In genomic region chr3:177263615-177264365, GRCh38 we compare ENCODE assay signal across 13 cellular contexts.
DNase-seq lines count a peak whose midpoint lies in the region; ATAC-seq and TF ChIP-seq lines count a peak whose summit lies in the region.
"Had no signal": no experiment of that assay in that cellular context is flagged by ENCODE, and none has a peak within 500 bp of the region (broad histone marks: within the 10 kb centered on the region; RNA-seq: fewer than 3 reads in every experiment).

No MANE protein-coding gene starts in this region.

- ATAC-seq in HG03175 (IDR thresholded peaks at IDR 0.05; ENCODE audit: unreplicated experiment) (peak; percentile 66), gastrocnemius medialis (peak; percentile 26 to 27)
- ATAC-seq: body of pancreas had no signal

- H3K79me2 ChIP-seq in OCI-LY7 (ENCODE audit: insufficient read depth, low read depth, low read length): no peaks in the 10 kb centered on the region
- H3K79me2 ChIP-seq: hepatocyte had no signal

- H2AFZ ChIP-seq in OCI-LY7 (ENCODE audit: low read length): no peak overlapping the region
- H2AFZ ChIP-seq: hepatocyte had no signal

- no peak for TF ChIP-seq CTCF in astrocyte of the spinal cord (IDR thresholded peaks at IDR 0.05; ENCODE audit: low read depth, low read length)
- no peak for TF ChIP-seq CTCF in gastrocnemius medialis (IDR thresholded peaks at IDR 0.05 in 4 of 5, conservative IDR thresholded peaks at IDR 0.05 in 1 of 5)
- no peak for TF ChIP-seq CTCF in OCI-LY7 (conservative IDR thresholded peaks at IDR 0.05; ENCODE audit: low read length)

- no peaks in the 10 kb centered on the region for H3K9me2 ChIP-seq in OCI-LY7 (ENCODE audit: insufficient read depth, low read length)

- intact Hi-C loops in gastrocnemius medialis (cut with DNase I; ENCODE audit: low total_unique reads): no loop called here
- intact Hi-C loops in OCI-LY7 (cut with micrococcal nuclease; ENCODE audit: unreplicated experiment): no loop called here

- CTCF ChIA-PET in OCI-LY7 (lab: Charles Lee; ENCODE audit: unreplicated experiment): no interaction called here

- no TSS peak for BruUV-seq in OCI-LY7 (replicated peaks; lab: Mats Ljungman, UMichigan)

- no peaks in the 10 kb centered on the region for H3K36me3 ChIP-seq in gastrocnemius medialis
- no peaks in the 10 kb centered on the region for H3K36me3 ChIP-seq in OCI-LY7 (ENCODE audit: insufficient read depth, low read length)
- H3K36me3 ChIP-seq: HAP-1 had no signal

- H3K4me1 ChIP-seq in gastrocnemius medialis (peaks cover 0 to 6% of the 10 kb centered on the region in 2 donors), OCI-LY7 (ENCODE audit: insufficient read depth, low read length, poor library complexity, severe bottlenecking) (no peaks in the 10 kb centered on the region)
- H3K4me1 ChIP-seq: body of pancreas, HAP-1 had no signal

- H3K9me3 ChIP-seq in gastrocnemius medialis: no peaks in the 10 kb centered on the region
- no peaks in the 10 kb centered on the region for H3K9me3 ChIP-seq in OCI-LY7 (ENCODE audit: low read length)
- H3K9me3 ChIP-seq: body of pancreas, HAP-1 had no signal

- in situ Hi-C loops in astrocyte of the spinal cord (cut with HindIII; ENCODE audit: low sequenced_read_pairs) (no loop called here), gastrocnemius medialis (cut with MboI; ENCODE audit: low sequenced_read_pairs in 4 of 4) (no loop called here)

- H3K27ac ChIP-seq in gastrocnemius medialis (no peak overlapping the region), OCI-LY7 (ENCODE audit: low read depth, low read length, poor library complexity, severe bottlenecking) (no peak overlapping the region)
- H3K27ac ChIP-seq: 22Rv1, body of pancreas had no signal

- POLR2A ChIA-PET in OCI-LY7 (lab: Charles Lee): interaction anchor here (0.7 kb wide), 2 partner anchors 48 to 119 kb away, joined by 3 read pairs; no protein-coding TSS in a partner anchor

- no peaks in the 10 kb centered on the region for H4K20me1 ChIP-seq in OCI-LY7 (ENCODE audit: insufficient read depth, low read length)

- no peak for TF ChIP-seq POLR2A in gastrocnemius medialis (IDR thresholded peaks at IDR 0.05)

- H3K4me3 ChIP-seq in astrocyte of the spinal cord (ENCODE audit: low read depth, low read length) (no peak overlapping the region), gastrocnemius medialis (no peak overlapping the region), OCI-LY7 (ENCODE audit: low read depth, low read length, poor library complexity, severe bottlenecking) (no peak overlapping the region)
- H3K4me3 ChIP-seq: body of pancreas, HAP-1, hepatocyte had no signal

- H3K27me3 ChIP-seq in gastrocnemius medialis: no peaks in the 10 kb centered on the region
- H3K27me3 ChIP-seq: body of pancreas, hepatocyte had no signal

- no peak overlapping the region for H3K4me2 ChIP-seq in OCI-LY7 (ENCODE audit: low read length)
- H3K4me2 ChIP-seq: hepatocyte had no signal

- DNase-seq in DMS53 (lab: John Stamatoyannopoulos, UW) (peak; percentile 33), DMS53 treated with DMSO at 0.1 percent for 48 hours (lab: John Stamatoyannopoulos, UW; ENCODE audit: unreplicated experiment) (no peak), astrocyte of the spinal cord (ENCODE audit: low read depth, low spot score) (peak; percentile 33), gastrocnemius medialis (no peak), kidney tubule cell (ENCODE audit: low spot score) (no peak), OCI-LY7 (ENCODE audit: low spot score) (no peak), amniotic stem cell (lab: John Stamatoyannopoulos, UW) (no peak)
- DNase-seq: activated CD4-positive, alpha-beta T cell treated with anti-CD3 and anti-CD28 coated beads, Interleukin-2, amount 10 ng/mL, durations not matched to agents 24 days and 14 days; body of pancreas had no signal

Comparison
In these comparisons a context has a peak if more than half of its experiments do, and no peak if none do; other contexts are left out.
1. DNase-seq: peak in DMS53 (single experiment) and astrocyte of the spinal cord (single experiment); none in DMS53 treated with DMSO at 0.1 percent for 48 hours (single experiment), gastrocnemius medialis (0 of 2), kidney tubule cell (single experiment), OCI-LY7 (single experiment) and amniotic stem cell (single experiment).